ENCODE assay signal across 9 cellular contexts in the genomic region with DNA sequence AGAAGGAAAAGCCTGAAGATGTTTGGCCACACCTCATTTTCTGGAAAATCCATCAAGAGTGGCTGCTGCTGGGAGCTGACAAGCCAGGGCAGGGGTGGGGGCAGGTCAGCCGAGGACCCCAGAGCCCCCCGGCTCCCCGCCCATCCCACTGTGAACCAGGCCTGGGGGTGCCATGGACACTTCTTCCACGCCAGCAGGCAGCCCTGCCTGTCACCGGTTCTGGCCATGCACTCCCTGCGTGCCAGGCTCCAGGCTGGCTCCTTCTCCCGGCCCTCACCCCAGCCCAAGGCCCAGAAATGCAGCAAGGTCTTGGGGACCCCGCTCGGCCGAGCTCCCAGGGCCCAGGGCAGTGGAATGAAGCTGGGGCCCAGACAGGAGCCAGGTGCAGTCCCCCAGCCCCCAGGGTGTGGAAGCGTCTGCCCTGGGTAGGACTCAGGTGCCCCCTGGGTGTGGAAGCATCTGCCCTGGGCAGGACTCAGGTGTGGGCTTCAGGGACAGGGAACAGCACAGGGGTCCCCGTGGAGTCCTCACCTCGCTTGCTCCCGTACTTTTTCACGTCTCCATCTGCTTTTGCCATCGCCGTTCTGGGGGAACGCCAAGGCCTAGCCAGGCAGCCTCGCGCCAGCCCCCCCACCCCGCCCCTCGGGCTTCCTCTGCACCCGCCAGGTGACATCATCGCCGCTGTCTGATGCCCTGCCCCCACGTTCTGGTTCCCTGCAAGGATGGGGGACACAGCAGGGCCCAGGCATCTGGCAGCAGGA. TPM values are rescaled to one million over a fixed set of nuclear protein-coding genes. Genes with fewer than 3 reads are reported as not detected.
DNase-seq lines count a peak whose midpoint lies in the region; ATAC-seq and TF ChIP-seq lines count a peak whose summit lies in the region.
"Not testable (repeated sequence)": the region's sequence is repeated elsewhere in the genome, so short reads cannot be mapped to it uniquely, and the experiment has no call there.
"Had no signal": no experiment of that assay in that cellular context is flagged by ENCODE, and none has a peak within 500 bp of the region (broad histone marks: within the 10 kb centered on the region; RNA-seq: fewer than 3 reads in every experiment).

No MANE protein-coding gene starts in this region.

- H3K4me1 ChIP-seq in Panc1 (ENCODE audit: control insufficient read depth, insufficient read depth, low read length) = peaks cover 50% of the 10 kb centered on the region
- H3K4me1 ChIP-seq in gastroesophageal sphincter = peaks cover 0 to 93% (median 65%) of the 10 kb centered on the region in 3 donors
- H3K4me1 ChIP-seq in right atrium auricular region = peaks cover 0 to 61% of the 10 kb centered on the region in 2 donors
- H3K4me1 ChIP-seq in muscle layer of colon (ENCODE audit: insufficient read depth, low read length) = peaks cover 26% of the 10 kb centered on the region
- peaks cover 70 to 89% of the 10 kb centered on the region in 2 donors for H3K4me1 ChIP-seq in gastrocnemius medialis
- H3K4me1 ChIP-seq in urinary bladder (ENCODE audit: insufficient read depth) = not testable (repeated sequence)

- in situ Hi-C loops in Panc1 (cut with HindIII; ENCODE audit: low pct_unique_long_range_greater_than_20kb, low sequenced_read_pairs); gastrocnemius medialis (cut with MboI; ENCODE audit: low sequenced_read_pairs in 4 of 4): not testable (repeated sequence)

- ATAC-seq in Panc1 = not testable (repeated sequence)
- ATAC-seq in gastroesophageal sphincter (peak; percentile 16), gastrocnemius medialis (peak; percentile 13 to 19)

- not testable (repeated sequence) for TF ChIP-seq CTCF in Panc1 (IDR thresholded peaks at IDR 0.05); dorsolateral prefrontal cortex (IDR thresholded peaks at IDR 0.05 in 54 of 56, conservative IDR thresholded peaks at IDR 0.05 in 2 of 56; ENCODE audit: low read depth in 1 of 56, partially characterized antibody in 56 of 56); gastroesophageal sphincter (IDR thresholded peaks at IDR 0.05); right atrium auricular region (IDR thresholded peaks at IDR 0.05); gastrocnemius medialis (IDR thresholded peaks at IDR 0.05 in 4 of 5, conservative IDR thresholded peaks at IDR 0.05 in 1 of 5)

- TF ChIP-seq EP300 in gastroesophageal sphincter (IDR thresholded peaks at IDR 0.05) = not testable (repeated sequence)

- H3K27me3 ChIP-seq in Panc1 (ENCODE audit: control insufficient read depth, insufficient read depth, low read length); dorsolateral prefrontal cortex; gastroesophageal sphincter; right atrium auricular region; muscle layer of colon (ENCODE audit: control insufficient read depth in 1 of 2, insufficient read depth in 2 of 2, low read length in 2 of 2); gastrocnemius medialis: not testable (repeated sequence)

- peak overlapping the region; percentile 71 for H3K9ac ChIP-seq in muscle layer of colon (ENCODE audit: low read length)

- not testable (repeated sequence) for H3K36me3 ChIP-seq in Panc1 (ENCODE audit: control insufficient read depth, insufficient read depth, low read length); gastroesophageal sphincter; right atrium auricular region; muscle layer of colon (ENCODE audit: insufficient read depth, low read length); gastrocnemius medialis; urinary bladder (ENCODE audit: insufficient read depth)

- not testable (repeated sequence) for DNase-seq in Panc1 (ENCODE audit: low read depth, low spot score); dorsolateral prefrontal cortex; right atrium auricular region (ENCODE audit: low spot score); gastrocnemius medialis

- CTCF ChIA-PET in Panc1 (lab: Charles Lee) = not testable (repeated sequence)

- intact Hi-C loops in Panc1 (cut with micrococcal nuclease; ENCODE audit: unreplicated experiment); gastrocnemius medialis (cut with DNase I; ENCODE audit: low total_unique reads): not testable (repeated sequence)
- intact Hi-C loops in dorsolateral prefrontal cortex (cut with DNase I) = loop anchor here in 1 of 2 donors (2.0 kb wide), 1 partner anchor 18 kb away; no protein-coding TSS in a partner anchor

- H3K4me3 ChIP-seq in Panc1 (ENCODE audit: low read depth in 2 of 2, low read length in 2 of 2) (peak overlapping the region; percentile 17 to 50; a peak in 3 of 4 replicates), dorsolateral prefrontal cortex (peak overlapping the region in 13 of 59 donors; percentile 11 to 59 (median 41)), gastroesophageal sphincter (peak overlapping the region; percentile 17 to 53), gastrocnemius medialis (peak overlapping the region; percentile 13 to 51 (median 25))
- H3K4me3 ChIP-seq in right atrium auricular region; muscle layer of colon (ENCODE audit: low read depth in 1 of 2, low read length in 2 of 2); urinary bladder (ENCODE audit: low read depth, low read length): not testable (repeated sequence)

- peak overlapping the region; percentile 72; the same call in 1 of the 2 replicates for H3K27ac ChIP-seq in Panc1 (ENCODE audit: low read length)
- H3K27ac ChIP-seq in dorsolateral prefrontal cortex = peak overlapping the region in 57 of 59 donors; percentile 39 to 98 (median 95)
- H3K27ac ChIP-seq in gastroesophageal sphincter = peak overlapping the region; percentile 97 to 99 (median 98)
- H3K27ac ChIP-seq in right atrium auricular region = peak overlapping the region; percentile 94 to 95
- H3K27ac ChIP-seq in muscle layer of colon (ENCODE audit: low read depth, low read length) = peak overlapping the region; percentile 76
- H3K27ac ChIP-seq in gastrocnemius medialis = peak overlapping the region; percentile 98 to 100 (median 98)
- peak overlapping the region; percentile 36 for H3K27ac ChIP-seq in temporal lobe (ENCODE audit: low read depth, low read length)
- H3K27ac ChIP-seq in urinary bladder (ENCODE audit: low read depth) = peak overlapping the region; percentile 71

- no CpG with 5 or more reads among the region's 26 CpGs for WGBS in gastroesophageal sphincter (ENCODE audit: low coverage in 1 of 2), 2 donors
- 46% methylated on average over 20 of the region's 26 CpGs for whole genome bisulfite sequencing in urinary bladder

- not testable (repeated sequence) for H3K9me3 ChIP-seq in Panc1 (ENCODE audit: control insufficient read depth, insufficient read depth, low read depth, low read length); gastroesophageal sphincter; right atrium auricular region; muscle layer of colon (ENCODE audit: low read length); gastrocnemius medialis

- not testable (repeated sequence) for BruUV-seq in Panc1 (replicated peaks; lab: Mats Ljungman, UMichigan)

- not testable (repeated sequence) for TF ChIP-seq POLR2A in gastroesophageal sphincter (IDR thresholded peaks at IDR 0.05); gastrocnemius medialis (IDR thresholded peaks at IDR 0.05)

- POLR2A ChIA-PET in Panc1 (lab: Charles Lee) = not testable (repeated sequence)

RNA-seq across cellular contexts. Expression of gene PKD1, which starts 12.6 kb away (rescaled TPM):
- total RNA-seq in Panc1 (2021; ENCODE audit: unreplicated experiment) (279 TPM), dorsolateral prefrontal cortex (100 to 1,000 TPM; 194 to 567 (median 327) TPM), gastroesophageal sphincter (100 to 1,000 TPM; 181 to 492 (median 352) TPM), right atrium auricular region (100 to 1,000 TPM; 218 to 276 TPM), gastrocnemius medialis (100 to 1,000 TPM; 168 to 376 (median 339) TPM), temporal lobe (77.7 TPM), urinary bladder (79.5 TPM)
- polyA plus RNA-seq in Panc1 (2012; ENCODE audit: insufficient read length) = 412 TPM
- 197 TPM for polyA plus RNA-seq in urinary bladder

RNA-seq across cellular contexts. Expression of gene RAB26, which starts 25.3 kb away (rescaled TPM):
- total RNA-seq in Panc1 (2021; ENCODE audit: unreplicated experiment) (92.2 TPM), dorsolateral prefrontal cortex (10 to 100 TPM; 19.4 to 82.0 (median 54.8) TPM), gastroesophageal sphincter (1 to 10 TPM in 1 of 4 donors, under 1 TPM in 1, not detected in 2; 0.39 to 1.0 TPM), right atrium auricular region (1 to 10 TPM in 1 of 2 donors, under 1 TPM in 1; 0.31 to 1.4 TPM), gastrocnemius medialis (1 to 10 TPM in 2 of 4 donors, not detected in 2; 1.3 to 4.2 TPM), temporal lobe (4.4 TPM), urinary bladder (0.63 TPM)
- 136 TPM for polyA plus RNA-seq in Panc1 (2012; ENCODE audit: insufficient read length)
- 0.63 TPM for polyA plus RNA-seq in urinary bladder
- polyA plus RNA-seq: CD14-positive monocyte had no signal

RNA-seq across cellular contexts. Expression of gene TRAF7, which starts 32.5 kb away (rescaled TPM):
- total RNA-seq in Panc1 (2021; ENCODE audit: unreplicated experiment) (108 TPM), dorsolateral prefrontal cortex (10 to 100 TPM; 26.2 to 67.2 (median 41.0) TPM), gastroesophageal sphincter (10 to 100 TPM; 36.3 to 70.1 (median 56.3) TPM), right atrium auricular region (10 to 100 TPM; 16.1 to 27.0 TPM), gastrocnemius medialis (10 to 100 TPM; 39.5 to 71.4 (median 55.9) TPM), temporal lobe (29.7 TPM), urinary bladder (21.9 TPM)
- 116 TPM for polyA plus RNA-seq in Panc1 (2012; ENCODE audit: insufficient read length)
- polyA plus RNA-seq in urinary bladder = 57.0 TPM

Comparison
In these comparisons a context has a peak if more than half of its experiments do, and no peak if none do; other contexts are left out.
1. H3K27ac ChIP-seq: peak in every context shown above with its lines; median percentile 98 in gastroesophageal sphincter; 98 in gastrocnemius medialis; 95 in dorsolateral prefrontal cortex; 94 in right atrium auricular region; 76 in muscle layer of colon; 72 in Panc1; 71 in urinary bladder; 36 in temporal lobe.